ENCODE assay signal across 8 cellular contexts in the genomic region with DNA sequence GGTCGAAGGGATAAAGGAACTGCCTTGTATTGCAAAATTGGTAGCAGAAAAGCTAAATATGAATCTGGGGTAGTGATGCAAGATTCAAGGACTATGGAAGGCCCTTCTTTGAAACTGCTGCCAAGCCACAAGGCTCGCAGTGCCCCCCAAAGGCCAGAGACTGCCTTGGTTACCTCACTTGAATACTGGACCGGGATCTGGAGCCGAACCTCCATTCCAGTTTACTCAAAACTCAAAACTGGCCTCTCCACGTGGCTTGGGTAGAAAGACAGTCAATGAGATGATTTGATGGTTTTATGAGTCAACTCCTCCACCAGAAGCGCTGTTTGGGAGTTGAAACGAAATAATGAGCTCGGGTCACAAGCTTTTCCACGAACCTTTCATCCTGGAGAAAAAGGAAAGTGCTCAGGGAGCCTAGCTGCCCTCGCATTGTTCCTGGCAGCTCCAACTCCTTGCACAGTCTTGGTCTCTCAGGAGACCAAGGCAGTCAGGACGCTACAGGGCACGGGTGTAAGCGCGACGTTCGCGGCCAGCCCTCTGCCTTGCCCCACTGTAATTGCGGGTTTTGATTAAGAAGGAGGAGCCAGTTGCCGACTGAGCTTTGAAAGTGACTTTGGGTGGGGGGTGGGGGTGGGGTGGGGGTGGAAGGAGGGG. TPM values are rescaled to one million over a fixed set of nuclear protein-coding genes. Genes with fewer than 3 reads are reported as not detected.
DNase-seq lines count a peak whose midpoint lies in the region; ATAC-seq, FAIRE-seq and TF ChIP-seq lines count a peak whose summit lies in the region.

No MANE protein-coding gene starts in this region.

- no peaks in the 10 kb centered on the region for H3K36me3 ChIP-seq in SJCRH30
- no peaks in the 10 kb centered on the region for H3K36me3 ChIP-seq in bronchial epithelial cell (ENCODE audit: control insufficient read depth, insufficient read depth, low read length)

- H3K4me1 ChIP-seq in SJCRH30 = no peaks in the 10 kb centered on the region

- peak; percentile 10 for TF ChIP-seq CTCF in bronchial epithelial cell (IDR thresholded peaks at IDR 0.05; ENCODE audit: insufficient read depth, low read length, severe bottlenecking)

- peak overlapping the region; percentile 9; the same call in 1 of the 2 replicates for H3K27ac ChIP-seq in SJCRH30

- H3K4me3 ChIP-seq in SJCRH30 (peak overlapping the region; percentile 55), bronchial epithelial cell (ENCODE audit: low read depth, low read length) (peak overlapping the region; percentile 40)

- peak; percentile 56 for DNase-seq in ACHN
- peak in 1 of 2 experiments; percentile 26 for DNase-seq in SJCRH30
- peak; percentile 33 for DNase-seq in bronchial epithelial cell (ENCODE audit: low read depth)
- peak; percentile 72 for DNase-seq in left kidney (ENCODE audit: low read depth, low spot score)
- peak; percentile 55 to 65 for DNase-seq in stimulated activated CD4-positive, alpha-beta T cell treated with anti-CD3 and anti-CD28 coated beads, Interleukin-2, amount 100 ng/mL, for 24 hours

- H3K27me3 ChIP-seq in SJCRH30 (no peaks in the 10 kb centered on the region), bronchial epithelial cell (ENCODE audit: control insufficient read depth, insufficient read depth, low read length) (peaks cover 3% of the 10 kb centered on the region)

- no peak for FAIRE-seq in bronchial epithelial cell (lab: Jason Lieb, UNC)

- in situ Hi-C loops in ACHN (cut with HindIII; ENCODE audit: low pct_ligation_motif_present, low pct_unique_long_range_greater_than_20kb, low sequenced_read_pairs) = no loop called here

- H3K9me3 ChIP-seq in SJCRH30 (replicated peaks) = no peaks in the 10 kb centered on the region

- ATAC-seq in GM18511 (IDR thresholded peaks at IDR 0.05; ENCODE audit: unreplicated experiment) (peak; percentile 21), HG03520 (IDR thresholded peaks at IDR 0.05; ENCODE audit: unreplicated experiment) (peak; percentile 9), HG03469 (IDR thresholded peaks at IDR 0.05; ENCODE audit: unreplicated experiment) (no peak)

RNA-seq across cellular contexts. Expression of gene ST8SIA4, which starts 2.8 kb away (rescaled TPM):
- 0.73 and 0.91 TPM in 2 replicates for total RNA-seq in SJCRH30 (2014; rRNA removed; shearing (Covaris generic))
- under 0.01 TPM in 2 replicates for total RNA-seq in bronchial epithelial cell
